In genomic region chr4:8688041-8688907, GRCh38 we compare ENCODE assay signal across 8 cellular contexts.
DNase-seq lines count a peak whose midpoint lies in the region; ATAC-seq and TF ChIP-seq lines count a peak whose summit lies in the region.

No MANE protein-coding gene starts in this region.

- H3K4me3 Mint-ChIP-seq in WTC11: no peak overlapping the region

- TF ChIP-seq CTCF in WTC11 (IDR thresholded peaks at IDR 0.05): peak; percentile 86
- peak; percentile 43 for TF ChIP-seq CTCF in upper lobe of right lung (IDR thresholded peaks at IDR 0.05)

- POLR2A ChIA-PET in WTC11 (lab: Charles Lee): no interaction called here

- peaks cover 48% of the 10 kb centered on the region for H3K27me3 Mint-ChIP-seq in WTC11 (ENCODE audit: low read depth)

- peak; percentile 17 for DNase-seq in stimulated activated CD4-positive, alpha-beta T cell treated with anti-CD3 and anti-CD28 coated beads, Interleukin-1b, Interleukin-23, amount 100 ng/mL, for 48 hours
- no peak for DNase-seq in stimulated activated CD4-positive, alpha-beta T cell treated with anti-CD3 and anti-CD28 coated beads, Interleukin-12 subunit alpha, Interleukin-12 subunit beta, amount 100 ng/mL, for 4 hours
- peak; percentile 89 for DNase-seq in WTC11 (ENCODE audit: low spot score)
- DNase-seq in iris pigment epithelial cell (ENCODE audit: low read depth): peak; percentile 14
- peak; percentile 65 for DNase-seq in upper lobe of right lung
- no peak for DNase-seq in foreskin melanocyte
- DNase-seq in DMS114 treated with DMSO at 0.1 percent for 48 hours (lab: John Stamatoyannopoulos, UW; ENCODE audit: unreplicated experiment): no peak

- H3K9me3 Mint-ChIP-seq in WTC11: no peaks in the 10 kb centered on the region

- H3K27ac Mint-ChIP-seq in WTC11: no peak overlapping the region

- CTCF ChIA-PET in WTC11 (lab: Charles Lee): interaction anchor here (0.6 to 2.9 kb wide), 67 partner anchors 9 to 561 kb away, joined by 3 to 97 read pairs (median 5); partner anchors contain the start of genes CPZ, GPR78 and HMX1

- no peaks in the 10 kb centered on the region for H3K36me3 Mint-ChIP-seq in WTC11

- ATAC-seq in WTC11: peak; percentile 97
- peak; percentile 64 for ATAC-seq in upper lobe of right lung
- no peak for ATAC-seq in GM21786 (IDR thresholded peaks at IDR 0.05; ENCODE audit: unreplicated experiment)

- H3K27me3 ChIP-seq in upper lobe of right lung: peaks cover 24% of the 10 kb centered on the region

- no peaks in the 10 kb centered on the region for H3K36me3 ChIP-seq in upper lobe of right lung

- 0 out of 2 replicates have a peak, but pooled peaks cover 2% of the 10 kb centered on the region for H3K4me1 Mint-ChIP-seq in WTC11

- intact Hi-C loops in upper lobe of right lung (cut with DNase I): no loop called here

- no peaks in the 10 kb centered on the region for H3K9me3 ChIP-seq in upper lobe of right lung

- no peaks in the 10 kb centered on the region for H3K4me1 ChIP-seq in upper lobe of right lung

- H3K4me3 ChIP-seq in upper lobe of right lung: no peak overlapping the region

- H3K27ac ChIP-seq in upper lobe of right lung: no peak overlapping the region

TF ChIP-seq in WTC11, 78 proteins besides CTCF, POLR2A, EP300 and RAD21:
- TF ChIP-seq MAX (CRISPR knock-in tag; IDR thresholded peaks at IDR 0.05) (peak; percentile 19; the same call in 1 of the 2 replicates), MYBL2 (CRISPR knock-in tag; IDR thresholded peaks at IDR 0.05) (no peak), ZNF317 (CRISPR knock-in tag; IDR thresholded peaks at IDR 0.05; ENCODE audit: borderline replicate concordance, low read depth) (no peak), USF2 (CRISPR knock-in tag; IDR thresholded peaks at IDR 0.05) (no peak), GRHL2 (CRISPR knock-in tag; IDR thresholded peaks at IDR 0.05; ENCODE audit: insufficient replicate concordance, severe bottlenecking) (no peak), ZNF671 (CRISPR knock-in tag; IDR thresholded peaks at IDR 0.05) (no peak), ATF2 (CRISPR knock-in tag; IDR thresholded peaks at IDR 0.05; ENCODE audit: borderline replicate concordance, low read depth) (no peak)

Comparison
In these comparisons a context has a peak if more than half of its experiments do, and no peak if none do; other contexts are left out.
1. DNase-seq: peak in stimulated activated CD4-positive, alpha-beta T cell treated with anti-CD3 and anti-CD28 coated beads, Interleukin-1b, Interleukin-23, amount 100 ng/mL, for 48 hours (single experiment), WTC11 (single experiment), iris pigment epithelial cell (single experiment) and upper lobe of right lung (single experiment); none in stimulated activated CD4-positive, alpha-beta T cell treated with anti-CD3 and anti-CD28 coated beads, Interleukin-12 subunit alpha, Interleukin-12 subunit beta, amount 100 ng/mL, for 4 hours (single experiment), foreskin melanocyte (single experiment) and DMS114 treated with DMSO at 0.1 percent for 48 hours (single experiment).